In the genomic region with DNA sequence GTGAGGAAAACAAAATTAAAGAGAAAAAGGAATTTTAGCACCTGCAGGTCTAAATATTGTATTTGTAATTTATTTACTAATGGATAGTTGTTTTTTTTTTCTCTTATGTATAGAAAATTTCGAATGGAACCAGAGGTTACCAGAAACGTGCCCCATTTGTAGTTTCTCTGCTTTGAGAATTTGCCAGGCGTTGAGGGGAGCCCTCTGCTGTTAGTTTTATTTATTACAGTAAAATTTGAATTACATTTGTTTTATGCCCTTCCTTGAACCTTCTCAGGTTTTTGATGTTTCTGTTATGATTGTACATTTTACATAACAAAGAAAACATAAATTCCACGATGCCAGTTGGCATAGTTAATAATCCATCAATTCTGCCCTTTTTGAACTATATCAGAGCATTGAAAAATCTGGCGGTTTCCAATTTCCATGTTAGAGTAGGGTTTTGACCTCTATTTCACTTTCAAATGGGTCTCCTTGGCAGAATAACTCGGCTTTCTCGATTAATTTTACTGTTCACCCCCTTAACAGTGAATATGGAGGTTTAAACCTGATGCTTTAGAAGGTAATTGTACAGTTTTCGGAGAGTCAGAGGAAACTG, we compare ENCODE assay signal across 8 cellular contexts. TPM values are rescaled to one million over a fixed set of nuclear protein-coding genes. Genes with fewer than 3 reads are reported as not detected.
DNase-seq lines count a peak whose midpoint lies in the region; ATAC-seq and TF ChIP-seq lines count a peak whose summit lies in the region.

No MANE protein-coding gene starts in this region.

- H3K27me3 Mint-ChIP-seq in MCF 10A (ENCODE audit: insufficient read depth, unreplicated experiment) = no peaks in the 10 kb centered on the region

- DNase-seq in activated gamma-delta T cell treated with Interleukin-2 at 50 U/mL for 16 hours = peak; percentile 5
- no peak for DNase-seq in activated gamma-delta T cell (lab: John Stamatoyannopoulos, UW)
- DNase-seq in NCI-H1694 treated with DMSO at 0.1 percent for 48 hours (lab: John Stamatoyannopoulos, UW) = peak; percentile 51
- peak; percentile 49 for DNase-seq in MCF 10A (ENCODE audit: unreplicated experiment)
- peak; percentile 44 for DNase-seq in medulla oblongata (ENCODE audit: extremely low spot score)
- DNase-seq in cerebellar cortex (ENCODE audit: low spot score) = no peak

- no peaks in the 10 kb centered on the region for H3K9me3 Mint-ChIP-seq in MCF 10A (ENCODE audit: unreplicated experiment)

- no TSS peak for BruUV-seq in MCF 10A (replicated peaks; lab: Mats Ljungman, UMichigan)

- peak; percentile 31 for TF ChIP-seq CTCF in MCF 10A (IDR thresholded peaks at IDR 0.05; ENCODE audit: unreplicated experiment)

- H3K4me3 Mint-ChIP-seq in MCF 10A (ENCODE audit: unreplicated experiment) = no peak overlapping the region

- ATAC-seq in esophagus mucosa (no peak), GM21619 (IDR thresholded peaks at IDR 0.05; ENCODE audit: unreplicated experiment) (no peak)

- CTCF ChIA-PET in MCF 10A (lab: Yijun Ruan, JAX) = interaction anchor here (0.6 to 9.2 kb wide), 19 partner anchors 7 to 167 kb away, joined by 3 to 140 read pairs (median 5); no protein-coding TSS in a partner anchor

- H3K36me3 Mint-ChIP-seq in MCF 10A (ENCODE audit: insufficient read depth, unreplicated experiment) = no peaks in the 10 kb centered on the region

- peak overlapping the region; percentile 13 for H3K27ac Mint-ChIP-seq in MCF 10A (ENCODE audit: low read depth, unreplicated experiment)

- POLR2A ChIA-PET in MCF 10A (lab: Yijun Ruan, JAX) = interaction anchor here (0.7 to 2.8 kb wide), 3 partner anchors 22 to 132 kb away, joined by 3 to 19 read pairs (median 4); no protein-coding TSS in a partner anchor

- intact Hi-C loops in MCF 10A (cut with micrococcal nuclease) = loop anchor here (1.0 to 10.0 kb wide), 3 partner anchors 63 to 225 kb away; a partner anchor contains a TSS

- H3K4me1 Mint-ChIP-seq in MCF 10A (ENCODE audit: insufficient read depth, unreplicated experiment) = peaks cover 13% of the 10 kb centered on the region

RNA-seq across cellular contexts. Expression of a gene that starts 35.1 kb away (rescaled TPM):
- total RNA-seq in MCF 10A (2022) (not detected in 2 replicates), esophagus mucosa (not detected)

RNA-seq across cellular contexts. Expression of a gene that starts 57.7 kb away (rescaled TPM):
- total RNA-seq in MCF 10A (2022) (0.72 TPM in 1 of 2 replicates, not detected in the other), esophagus mucosa (8.0 TPM)

Comparison
In these comparisons a context has a peak if more than half of its experiments do, and no peak if none do; other contexts are left out.
1. DNase-seq: peak in activated gamma-delta T cell treated with Interleukin-2 at 50 U/mL for 16 hours (single experiment), NCI-H1694 treated with DMSO at 0.1 percent for 48 hours (single experiment), MCF 10A (single experiment) and medulla oblongata (single experiment); none in activated gamma-delta T cell (single experiment) and cerebellar cortex (single experiment).